In the genomic region with DNA sequence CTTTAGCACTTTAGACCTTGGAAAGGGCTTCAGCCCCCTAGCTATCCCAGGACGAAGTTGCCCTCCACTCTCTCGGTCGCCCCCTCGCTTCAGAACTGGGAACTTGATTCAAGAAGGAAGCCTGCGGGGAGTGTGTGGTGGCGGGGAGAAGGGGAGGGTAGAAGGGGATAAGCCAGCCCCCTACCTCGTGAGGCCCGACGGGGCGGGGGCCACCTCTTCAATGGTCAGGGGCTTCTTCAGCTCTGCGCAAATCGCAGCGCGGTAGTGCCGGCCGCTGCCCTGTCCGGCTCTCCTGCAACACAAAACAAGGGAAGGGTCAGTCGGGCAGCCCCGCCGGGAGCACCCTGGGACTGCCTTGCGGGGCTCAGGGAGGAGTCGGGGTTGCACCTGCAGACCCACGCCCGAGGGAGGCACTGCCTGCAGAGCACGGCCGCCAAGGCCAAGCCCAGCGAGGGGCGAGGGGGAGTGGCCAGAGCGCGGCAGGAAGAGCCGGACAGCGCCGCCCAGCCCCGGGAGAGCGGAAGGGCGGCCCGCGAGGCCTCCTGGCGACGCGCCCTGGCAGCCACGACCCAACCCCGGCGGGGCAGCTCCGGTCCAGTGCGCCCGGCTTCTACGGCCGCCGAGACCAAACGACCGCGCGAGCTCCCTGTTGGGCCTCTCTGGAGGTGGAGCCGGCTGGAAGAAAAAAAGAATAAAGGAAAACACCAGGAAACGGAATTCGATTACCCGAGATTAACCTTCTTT, we compare ENCODE assay signal across 8 cellular contexts. TPM values are rescaled to one million over a fixed set of nuclear protein-coding genes. Genes with fewer than 3 reads are reported as not detected.
A peak's percentile ranks its signal among the peaks of the same experiment; 100 is the strongest.
DNase-seq lines count a peak whose midpoint lies in the region; FAIRE-seq and TF ChIP-seq lines count a peak whose summit lies in the region.

No MANE protein-coding gene starts in this region.

- H3K4me3 Mint-ChIP-seq in activated CD4-positive, alpha-beta memory T cell treated with anti-CD3 and anti-CD28 coated beads for 36 hours: no peak overlapping the region

- no peaks in the 10 kb centered on the region for H3K36me3 Mint-ChIP-seq in activated CD4-positive, alpha-beta memory T cell treated with anti-CD3 and anti-CD28 coated beads for 36 hours

- no peaks in the 10 kb centered on the region for H3K4me1 Mint-ChIP-seq in activated CD4-positive, alpha-beta memory T cell treated with anti-CD3 and anti-CD28 coated beads for 36 hours (ENCODE audit: low read depth)

- H3K9me3 Mint-ChIP-seq in activated CD4-positive, alpha-beta memory T cell treated with anti-CD3 and anti-CD28 coated beads for 36 hours: peaks cover 16% of the 10 kb centered on the region

- H3K27me3 Mint-ChIP-seq in activated CD4-positive, alpha-beta memory T cell treated with anti-CD3 and anti-CD28 coated beads for 36 hours: peaks cover 8% of the 10 kb centered on the region

- DNase-seq in CD1c-positive myeloid dendritic cell (ENCODE audit: extremely low spot score) (peak; percentile 80), KG1 (lab: John Stamatoyannopoulos, UW) (peak; percentile 11), bronchial epithelial cell (ENCODE audit: low read depth) (peak; percentile 45), retina (peak; percentile 89), G401 (ENCODE audit: low spot score) (no peak), NCI-H128 (lab: John Stamatoyannopoulos, UW; ENCODE audit: unreplicated experiment) (no peak)
- DNase-seq in activated CD4-positive, alpha-beta memory T cell treated with anti-CD3 and anti-CD28 coated beads for 36 hours: no peak

- in situ Hi-C loops in G401 (cut with HindIII; ENCODE audit: low sequenced_read_pairs): no loop called here

- H3K27ac Mint-ChIP-seq in activated CD4-positive, alpha-beta memory T cell treated with anti-CD3 and anti-CD28 coated beads for 36 hours: no peak overlapping the region

- no peak for FAIRE-seq in bronchial epithelial cell (lab: Jason Lieb, UNC)

- H3K4me3 ChIP-seq in bronchial epithelial cell (ENCODE audit: low read depth, low read length) (peak overlapping the region; percentile 73), iPS-18c (ENCODE audit: insufficient read depth, low read depth, low read length) (peak overlapping the region; percentile 51)

- peaks cover 3% of the 10 kb centered on the region for H3K9me3 ChIP-seq in iPS-18c (ENCODE audit: control insufficient read depth, insufficient read depth, low read length)

- peak; percentile 57 for TF ChIP-seq CTCF in bronchial epithelial cell (IDR thresholded peaks at IDR 0.05; ENCODE audit: insufficient read depth, low read length, severe bottlenecking)

- POLR2A ChIA-PET in activated CD4-positive, alpha-beta memory T cell treated with anti-CD3 and anti-CD28 coated beads for 36 hours (lab: Charles Lee): no interaction called here

- H3K36me3 ChIP-seq in bronchial epithelial cell (ENCODE audit: control insufficient read depth, insufficient read depth, low read length): no peaks in the 10 kb centered on the region

- intact Hi-C loops in activated CD4-positive, alpha-beta memory T cell treated with anti-CD3 and anti-CD28 coated beads for 36 hours (cut with micrococcal nuclease): no loop called here

- CTCF ChIA-PET in activated CD4-positive, alpha-beta memory T cell treated with anti-CD3 and anti-CD28 coated beads for 36 hours (lab: Charles Lee): no interaction called here

- H3K27me3 ChIP-seq in bronchial epithelial cell (ENCODE audit: control insufficient read depth, insufficient read depth, low read length): no peaks in the 10 kb centered on the region

RNA-seq across cellular contexts. Expression of a gene that starts 56.2 kb away (rescaled TPM):
- 9.7 and 12.4 TPM in 2 replicates for total RNA-seq in bronchial epithelial cell
- not detected for total RNA-seq in activated CD4-positive, alpha-beta memory T cell treated with anti-CD3 and anti-CD28 coated beads for 36 hours
- total RNA-seq in G401 (2014; rRNA removed; shearing (Covaris generic)): 16.6 and 18.5 TPM in 2 replicates

Comparison
In these comparisons a context has a peak if more than half of its experiments do, and no peak if none do; other contexts are left out.
1. DNase-seq: peak in CD1c-positive myeloid dendritic cell (single experiment), KG1 (single experiment), bronchial epithelial cell (single experiment) and retina (single experiment); none in activated CD4-positive, alpha-beta memory T cell treated with anti-CD3 and anti-CD28 coated beads for 36 hours (single experiment), G401 (single experiment) and NCI-H128 (single experiment).
2. RNA of a gene that starts 56.2 kb away (total RNA-seq): 16.6 to 18.5 TPM in G401 and 9.7 to 12.4 TPM in bronchial epithelial cell; not detected in activated CD4-positive, alpha-beta memory T cell treated with anti-CD3 and anti-CD28 coated beads for 36 hours; every median in the first group is over 10 times any median in the second.